In genomic region chr21:36347962-36348328, GRCh38 we compare ENCODE assay signal across 1 cellular context.
TF ChIP-seq lines count a peak whose summit lies in the region.

No MANE protein-coding gene starts in this region.

TF ChIP-seq in GM23338, 12 proteins besides CTCF, POLR2A, EP300 and RAD21 (continued from another document):
- TF ChIP-seq ZNF462 (CRISPR knock-in tag; IDR thresholded peaks at IDR 0.05) (no peak), JUNB (IDR thresholded peaks at IDR 0.05; ENCODE audit: unreplicated experiment) (no peak), STAT1 (IDR thresholded peaks at IDR 0.05; ENCODE audit: unreplicated experiment) (no peak), REST (IDR thresholded peaks at IDR 0.05; ENCODE audit: unreplicated experiment) (no peak), CREB1 (CRISPR knock-in tag; IDR thresholded peaks at IDR 0.05; ENCODE audit: low read depth) (no peak), EZH2 (IDR thresholded peaks at IDR 0.05; ENCODE audit: low read depth, unreplicated experiment) (no peak)
TF ChIP-seq in GM23338: peak in this region for 0.
